16 cellular contexts compared by ENCODE assay signal in genomic region chr10:107576746-107577145, GRCh38.
DNase-seq lines count a peak whose midpoint lies in the region; ATAC-seq and TF ChIP-seq lines count a peak whose summit lies in the region.
"Had no signal": no experiment of that assay in that cellular context is flagged by ENCODE, and none has a peak within 500 bp of the region (broad histone marks: within the 10 kb centered on the region; RNA-seq: fewer than 3 reads in every experiment).

No MANE protein-coding gene starts in this region.

- H3K36me3 ChIP-seq in body of pancreas (replicated peaks in 1 of 2; ENCODE audit: insufficient read depth in 1 of 2, low read depth in 2 of 2) = no peaks in the 10 kb centered on the region

- TF ChIP-seq POLR2A in body of pancreas (IDR thresholded peaks at IDR 0.05) = no peak

- no peak for TF ChIP-seq CTCF in body of pancreas (IDR thresholded peaks at IDR 0.05)

- no peak overlapping the region for H3K4me3 ChIP-seq in body of pancreas

- no peaks in the 10 kb centered on the region for H3K9me3 ChIP-seq in body of pancreas

- no peaks in the 10 kb centered on the region for H3K27me3 ChIP-seq in body of pancreas

- intact Hi-C loops in body of pancreas (cut with DNase I) = no loop called here

- no peaks in the 10 kb centered on the region for H3K4me1 ChIP-seq in body of pancreas

- ATAC-seq in body of pancreas (no peak), HG03045 (IDR thresholded peaks at IDR 0.05; ENCODE audit: unreplicated experiment) (no peak), GM19035 (IDR thresholded peaks at IDR 0.05; ENCODE audit: unreplicated experiment) (no peak), GM18867 (IDR thresholded peaks at IDR 0.05; ENCODE audit: unreplicated experiment) (no peak)
- ATAC-seq: T-cell had no signal

- no peak overlapping the region for H3K27ac ChIP-seq in body of pancreas

- DNase-seq in A172 (ENCODE audit: low spot score) (peak; percentile 86), HT1080 (ENCODE audit: low read depth) (peak; percentile 58), body of pancreas (peak; percentile 12 to 25 (median 14)), medulla oblongata (ENCODE audit: extremely low spot score) (peak; percentile 3)
- DNase-seq in activated CD4-positive, CD25-positive, alpha-beta regulatory T cell treated with anti-CD3 and anti-CD28 coated beads, Interleukin-2, amount 50 U/mL, for 72 hours = no peak
- DNase-seq: activated CD8-positive, alpha-beta memory T cell treated with anti-CD3 and anti-CD28 coated beads, Interleukin-2, amount 50 U/mL, for 48 hours; activated naive CD8-positive, alpha-beta T cell treated with anti-CD3 and anti-CD28 coated beads, Interleukin-2, amount 10 ng/mL, durations not matched to agents 7 days and 5 days; GF-D8; glutamatergic neuron; KG1; NCI-H146; NCI-H510A; T-cell had no signal

- 10% methylated on average over 2 of the region's 2 CpGs for WGBS in body of pancreas, 2 donors
